ENCODE assay signal across 1 cellular context in the genomic region with DNA sequence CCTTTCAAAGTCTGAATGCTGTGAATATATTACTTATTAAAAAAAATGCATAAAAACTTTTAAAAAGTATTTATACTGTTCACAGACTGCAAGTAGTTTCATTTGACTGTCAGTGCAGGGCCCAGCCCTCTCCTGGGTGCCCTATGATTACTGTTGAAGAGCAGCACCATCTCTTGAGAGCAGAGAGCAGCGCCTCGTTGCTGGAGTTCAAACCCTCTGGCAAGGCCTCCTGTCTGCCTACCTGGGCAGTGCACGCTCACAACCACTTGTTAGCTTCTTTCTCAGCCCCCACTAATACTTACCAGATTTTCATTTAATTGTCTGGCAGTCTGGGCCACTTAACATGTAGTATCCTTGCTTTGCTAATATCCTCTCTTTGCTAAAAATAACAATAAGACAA.
TF ChIP-seq lines count a peak whose summit lies in the region.

No MANE protein-coding gene starts in this region.

TF ChIP-seq in H1, 55 proteins besides CTCF, POLR2A, EP300 and RAD21:
- TF ChIP-seq, protein P1, sequence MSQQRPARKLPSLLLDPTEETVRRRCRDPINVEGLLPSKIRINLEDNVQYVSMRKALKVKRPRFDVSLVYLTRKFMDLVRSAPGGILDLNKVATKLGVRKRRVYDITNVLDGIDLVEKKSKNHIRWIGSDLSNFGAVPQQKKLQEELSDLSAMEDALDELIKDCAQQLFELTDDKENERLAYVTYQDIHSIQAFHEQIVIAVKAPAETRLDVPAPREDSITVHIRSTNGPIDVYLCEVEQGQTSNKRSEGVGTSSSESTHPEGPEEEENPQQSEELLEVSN (IDR thresholded peaks at IDR 0.05): no peak
- TF ChIP-seq TAF7 (optimal IDR thresholded peaks at IDR 0.05; ENCODE audit: borderline replicate concordance, low read depth, low read length) (no peak), KDM1A (IDR thresholded peaks at IDR 0.05; ENCODE audit: borderline replicate concordance, low read length) (no peak), TCF12 (IDR thresholded peaks at IDR 0.05; ENCODE audit: low read depth, low read length) (no peak), CBX5 (IDR thresholded peaks at IDR 0.05; ENCODE audit: low read depth, low read length) (no peak), NANOG (IDR thresholded peaks at IDR 0.05; ENCODE audit: insufficient read depth, low read depth, low read length, poor library complexity, severe bottlenecking) (no peak), BRCA1 (IDR thresholded peaks at IDR 0.05; ENCODE audit: low read depth, low read length) (no peak), BCL11A (IDR thresholded peaks at IDR 0.05; ENCODE audit: low read depth in 2 of 2, low read length in 2 of 2) (no peak), TBP (IDR thresholded peaks at IDR 0.05; ENCODE audit: low read depth, low read length) (no peak), TEAD4 (IDR thresholded peaks at IDR 0.05; ENCODE audit: low read depth, low read length) (no peak)
